ENCODE assay signal across 8 cellular contexts in genomic region chr17:67441052-67441738, GRCh38.
DNase-seq lines count a peak whose midpoint lies in the region; ATAC-seq and TF ChIP-seq lines count a peak whose summit lies in the region.

No MANE protein-coding gene starts in this region.

- DNase-seq in AG09309 (ENCODE audit: low read depth) (no peak), KBM-7 (peak; percentile 52)
- peak; percentile 81 to 87 for DNase-seq in activated CD4-positive, alpha-beta T cell treated with anti-CD3 and anti-CD28 coated beads for 4 hours
- peak; percentile 50 for DNase-seq in effector CD8-positive, alpha-beta T cell (lab: John Stamatoyannopoulos, UW)

- H3K36me3 ChIP-seq in neuron (ENCODE audit: insufficient read depth, low read length): no peaks in the 10 kb centered on the region
- H3K36me3 ChIP-seq in thymus (ENCODE audit: control insufficient read depth, insufficient read depth): no peaks in the 10 kb centered on the region

- H3K4me1 ChIP-seq in neuron (ENCODE audit: insufficient read depth, low read length) (peaks cover 22% of the 10 kb centered on the region), thymus (ENCODE audit: control insufficient read depth, insufficient read depth, low read length) (peaks cover 30% of the 10 kb centered on the region)

- H3K27me3 ChIP-seq in neuron (ENCODE audit: insufficient read depth, low read length) (no peaks in the 10 kb centered on the region), thymus (ENCODE audit: control insufficient read depth, insufficient read depth) (no peaks in the 10 kb centered on the region)

- peak overlapping the region; percentile 29 for H3K4me3 ChIP-seq in AG09309 (ENCODE audit: control insufficient read depth, low read depth, low read length)
- H3K4me3 ChIP-seq in neuron (ENCODE audit: low read length): peak overlapping the region; percentile 46
- H3K4me3 ChIP-seq in thymus (ENCODE audit: low read length): peak overlapping the region; percentile 25

- in situ Hi-C loops in KBM-7 (cut with MboI; ENCODE audit: low pct_unique_long_range_greater_than_20kb, low sequenced_read_pairs): no loop called here

- no peak for TF ChIP-seq CTCF in AG09309 (IDR thresholded peaks at IDR 0.05; ENCODE audit: control insufficient read depth, insufficient read depth, low read depth, low read length, missing control alignments)

- H2AFZ ChIP-seq in neuron (ENCODE audit: low read depth, low read length): peak overlapping the region; percentile 46

- H3K27ac ChIP-seq in thymus (ENCODE audit: low read depth): peak overlapping the region; percentile 98

- H3K9me3 ChIP-seq in neuron (ENCODE audit: low read length) (no peaks in the 10 kb centered on the region), thymus (ENCODE audit: control insufficient read depth) (no peaks in the 10 kb centered on the region)

- 45% methylated on average over 15 of the region's 15 CpGs for WGBS in thymus

- no peak for ATAC-seq in GM21619 (IDR thresholded peaks at IDR 0.05; ENCODE audit: unreplicated experiment)
- ATAC-seq in GM21515 (IDR thresholded peaks at IDR 0.05; ENCODE audit: unreplicated experiment): no peak
